Comparison of ENCODE assay signal across 1 cellular context in the genomic region with DNA sequence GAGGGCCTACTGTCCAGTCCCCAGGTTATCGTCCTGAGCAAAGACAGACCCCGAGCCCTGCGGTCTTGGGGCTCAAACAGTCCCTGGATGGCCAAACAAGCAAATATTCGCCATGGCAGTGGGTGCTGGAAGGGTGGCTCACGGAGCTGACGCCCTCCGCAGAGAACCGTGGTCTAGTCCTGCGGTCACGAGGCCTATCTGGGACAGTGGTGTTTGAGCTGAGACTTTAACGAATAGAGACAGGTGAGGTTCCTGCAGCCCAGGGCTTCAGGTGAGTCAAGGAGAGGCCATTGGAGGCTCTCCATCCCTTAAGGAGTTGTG.
TF ChIP-seq lines count a peak whose summit lies in the region.

No MANE protein-coding gene starts in this region.

TF ChIP-seq in GM23338, 12 proteins besides CTCF, POLR2A, EP300 and RAD21 (continued from another document):
- TF ChIP-seq, protein P1, sequence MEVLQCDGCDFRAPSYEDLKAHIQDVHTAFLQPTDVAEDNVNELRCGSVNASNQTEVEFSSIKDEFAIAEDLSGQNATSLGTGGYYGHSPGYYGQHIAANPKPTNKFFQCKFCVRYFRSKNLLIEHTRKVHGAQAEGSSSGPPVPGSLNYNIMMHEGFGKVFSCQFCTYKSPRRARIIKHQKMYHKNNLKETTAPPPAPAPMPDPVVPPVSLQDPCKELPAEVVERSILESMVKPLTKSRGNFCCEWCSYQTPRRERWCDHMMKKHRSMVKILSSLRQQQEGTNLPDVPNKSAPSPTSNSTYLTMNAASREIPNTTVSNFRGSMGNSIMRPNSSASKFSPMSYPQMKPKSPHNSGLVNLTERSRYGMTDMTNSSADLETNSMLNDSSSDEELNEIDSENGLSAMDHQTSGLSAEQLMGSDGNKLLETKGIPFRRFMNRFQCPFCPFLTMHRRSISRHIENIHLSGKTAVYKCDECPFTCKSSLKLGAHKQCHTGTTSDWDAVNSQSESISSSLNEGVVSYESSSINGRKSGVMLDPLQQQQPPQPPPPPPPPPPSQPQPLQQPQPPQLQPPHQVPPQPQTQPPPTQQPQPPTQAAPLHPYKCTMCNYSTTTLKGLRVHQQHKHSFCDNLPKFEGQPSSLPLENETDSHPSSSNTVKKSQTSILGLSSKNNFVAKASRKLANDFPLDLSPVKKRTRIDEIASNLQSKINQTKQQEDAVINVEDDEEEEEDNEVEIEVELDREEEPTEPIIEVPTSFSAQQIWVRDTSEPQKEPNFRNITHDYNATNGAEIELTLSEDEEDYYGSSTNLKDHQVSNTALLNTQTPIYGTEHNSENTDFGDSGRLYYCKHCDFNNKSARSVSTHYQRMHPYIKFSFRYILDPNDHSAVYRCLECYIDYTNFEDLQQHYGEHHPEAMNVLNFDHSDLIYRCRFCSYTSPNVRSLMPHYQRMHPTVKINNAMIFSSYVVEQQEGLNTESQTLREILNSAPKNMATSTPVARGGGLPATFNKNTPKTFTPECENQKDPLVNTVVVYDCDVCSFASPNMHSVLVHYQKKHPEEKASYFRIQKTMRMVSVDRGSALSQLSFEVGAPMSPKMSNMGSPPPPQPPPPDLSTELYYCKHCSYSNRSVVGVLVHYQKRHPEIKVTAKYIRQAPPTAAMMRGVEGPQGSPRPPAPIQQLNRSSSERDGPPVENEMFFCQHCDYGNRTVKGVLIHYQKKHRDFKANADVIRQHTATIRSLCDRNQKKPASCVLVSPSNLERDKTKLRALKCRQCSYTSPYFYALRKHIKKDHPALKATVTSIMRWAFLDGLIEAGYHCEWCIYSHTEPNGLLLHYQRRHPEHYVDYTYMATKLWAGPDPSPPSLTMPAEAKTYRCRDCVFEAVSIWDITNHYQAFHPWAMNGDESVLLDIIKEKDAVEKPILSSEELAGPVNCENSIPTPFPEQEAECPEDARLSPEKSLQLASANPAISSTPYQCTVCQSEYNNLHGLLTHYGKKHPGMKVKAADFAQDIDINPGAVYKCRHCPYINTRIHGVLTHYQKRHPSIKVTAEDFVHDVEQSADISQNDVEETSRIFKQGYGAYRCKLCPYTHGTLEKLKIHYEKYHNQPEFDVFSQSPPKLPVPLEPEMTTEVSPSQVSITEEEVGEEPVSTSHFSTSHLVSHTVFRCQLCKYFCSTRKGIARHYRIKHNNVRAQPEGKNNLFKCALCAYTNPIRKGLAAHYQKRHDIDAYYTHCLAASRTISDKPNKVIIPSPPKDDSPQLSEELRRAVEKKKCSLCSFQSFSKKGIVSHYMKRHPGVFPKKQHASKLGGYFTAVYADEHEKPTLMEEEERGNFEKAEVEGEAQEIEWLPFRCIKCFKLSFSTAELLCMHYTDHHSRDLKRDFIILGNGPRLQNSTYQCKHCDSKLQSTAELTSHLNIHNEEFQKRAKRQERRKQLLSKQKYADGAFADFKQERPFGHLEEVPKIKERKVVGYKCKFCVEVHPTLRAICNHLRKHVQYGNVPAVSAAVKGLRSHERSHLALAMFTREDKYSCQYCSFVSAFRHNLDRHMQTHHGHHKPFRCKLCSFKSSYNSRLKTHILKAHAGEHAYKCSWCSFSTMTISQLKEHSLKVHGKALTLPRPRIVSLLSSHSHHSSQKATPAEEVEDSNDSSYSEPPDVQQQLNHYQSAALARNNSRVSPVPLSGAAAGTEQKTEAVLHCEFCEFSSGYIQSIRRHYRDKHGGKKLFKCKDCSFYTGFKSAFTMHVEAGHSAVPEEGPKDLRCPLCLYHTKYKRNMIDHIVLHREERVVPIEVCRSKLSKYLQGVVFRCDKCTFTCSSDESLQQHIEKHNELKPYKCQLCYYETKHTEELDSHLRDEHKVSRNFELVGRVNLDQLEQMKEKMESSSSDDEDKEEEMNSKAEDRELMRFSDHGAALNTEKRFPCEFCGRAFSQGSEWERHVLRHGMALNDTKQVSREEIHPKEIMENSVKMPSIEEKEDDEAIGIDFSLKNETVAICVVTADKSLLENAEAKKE (CRISPR knock-in tag; IDR thresholded peaks at IDR 0.05) = no peak
